ENCODE assay signal across 1 cellular context in genomic region chr17:32859857-32860525, GRCh38.
A peak's percentile ranks its signal among the peaks of the same experiment; 100 is the strongest.
TF ChIP-seq lines count a peak whose summit lies in the region.

No MANE protein-coding gene starts in this region.

TF ChIP-seq in K562, 482 proteins besides CTCF, POLR2A, EP300 and RAD21 (continued from another document and continues in another):
- TF ChIP-seq PBX2 (CRISPR knock-in tag; IDR thresholded peaks at IDR 0.05; ENCODE audit: low read depth) (no peak), PBX2 (tag; conservative IDR thresholded peaks at IDR 0.05; ENCODE audit: low read depth) (0 out of 2 replicates have a peak, but pooled peaks have one; percentile 8), ZSCAN32 (CRISPR knock-in tag; IDR thresholded peaks at IDR 0.05) (no peak), CBFA2T3 (IDR thresholded peaks at IDR 0.05) (peak; percentile 95), BACH1 (tag; IDR thresholded peaks at IDR 0.05) (0 out of 2 replicates have a peak, but pooled peaks have one; percentile 49), SRSF9 (IDR thresholded peaks at IDR 0.05; ENCODE audit: borderline replicate concordance, low read depth, low read length) (no peak), ARID4B (CRISPR knock-in tag; IDR thresholded peaks at IDR 0.05) (no peak), FOSL1 (tag; conservative IDR thresholded peaks at IDR 0.05) (peak; percentile 77), MYC (IDR thresholded peaks at IDR 0.05; ENCODE audit: low read depth, low read length) (peak; percentile 51; the same call in 1 of the 2 replicates), MYC (CRISPR knock-in tag; IDR thresholded peaks at IDR 0.05; ENCODE audit: borderline replicate concordance, low read depth) (no peak), FOXK1 (CRISPR knock-in tag; IDR thresholded peaks at IDR 0.05; ENCODE audit: borderline replicate concordance) (no peak), CC2D1A (IDR thresholded peaks at IDR 0.05) (no peak; the same call in 1 of the 2 replicates), RAD51 (IDR thresholded peaks at IDR 0.05; ENCODE audit: borderline replicate concordance, low read depth) (peak; percentile 47), TBL1XR1 (IDR thresholded peaks at IDR 0.05; ENCODE audit: low read length in 2 of 2) (peak in 1 of 2 experiments; percentile 43; a peak in 2 of 4 replicates), ATF1 (CRISPR knock-in tag; IDR thresholded peaks at IDR 0.05) (no peak), ATF1 (tag; IDR thresholded peaks at IDR 0.05) (peak; percentile 33; the same call in 1 of the 2 replicates), MAZ (CRISPR knock-in tag; conservative IDR thresholded peaks at IDR 0.05 in 1 of 2, IDR thresholded peaks at IDR 0.05 in 1 of 2) (peak in 1 of 2 experiments; percentile 80; a peak in 2 of 4 replicates), THRB (CRISPR knock-in tag; conservative IDR thresholded peaks at IDR 0.05) (no peak), TEAD4 (IDR thresholded peaks at IDR 0.05; ENCODE audit: low read length) (peak; percentile 80), TEAD4 (CRISPR knock-in tag; IDR thresholded peaks at IDR 0.05; ENCODE audit: borderline replicate concordance) (no peak), TRIM24 (IDR thresholded peaks at IDR 0.05) (peak; percentile 69 to 91; a peak in 2 of 4 replicates), USF2 (CRISPR knock-in tag; IDR thresholded peaks at IDR 0.05) (peak; percentile 55; the same call in 1 of the 2 replicates), MTA3 (IDR thresholded peaks at IDR 0.05; ENCODE audit: borderline replicate concordance) (0 out of 2 replicates have a peak, but pooled peaks have one; percentile 42), ADNP (tag; IDR thresholded peaks at IDR 0.05) (peak; percentile 81), DDX20 (tag; IDR thresholded peaks at IDR 0.05; ENCODE audit: low read depth) (no peak), ZNF431 (CRISPR knock-in tag; IDR thresholded peaks at IDR 0.05) (no peak), RFX1 (IDR thresholded peaks at IDR 0.05) (no peak), SMAD2 (IDR thresholded peaks at IDR 0.05; ENCODE audit: low read depth, low read length) (no peak), MEIS2 (IDR thresholded peaks at IDR 0.05; ENCODE audit: partially characterized antibody) (peak; percentile 41), NFE2L1 (tag; IDR thresholded peaks at IDR 0.05; ENCODE audit: borderline replicate concordance, low read depth) (no peak), JUND (IDR thresholded peaks at IDR 0.05; ENCODE audit: borderline replicate concordance, low read depth, low read length) (peak; percentile 45; the same call in 1 of the 2 replicates), JUND (tag; IDR thresholded peaks at IDR 0.05; ENCODE audit: borderline replicate concordance, low read depth, low read length) (peak; percentile 50; the same call in 2 of the 3 replicates), ARID1B (IDR thresholded peaks at IDR 0.05) (peak; percentile 91), L3MBTL2 (IDR thresholded peaks at IDR 0.05) (peak; percentile 65), USF1 (CRISPR knock-in tag; IDR thresholded peaks at IDR 0.05) (peak; percentile 38; the same call in 1 of the 2 replicates), MLLT1 (IDR thresholded peaks at IDR 0.05) (peak in 1 of 2 experiments; percentile 56; a peak in 1 of 4 replicates), ZNF217 (CRISPR knock-in tag; IDR thresholded peaks at IDR 0.05) (no peak), POLR2AphosphoS5 (IDR thresholded peaks at IDR 0.05; ENCODE audit: control insufficient read depth, insufficient read depth, low read depth, low read length) (peak; percentile 55; the same call in 1 of the 2 replicates), SOX6 (IDR thresholded peaks at IDR 0.05) (peak; percentile 87), RCOR1 (IDR thresholded peaks at IDR 0.05; ENCODE audit: borderline replicate concordance in 1 of 2, low read depth in 2 of 2, low read length in 2 of 2) (peak in 1 of 2 experiments; percentile 87; a peak in 3 of 4 replicates), ARNT (IDR thresholded peaks at IDR 0.05) (peak in 1 of 2 experiments; percentile 76; a peak in 1 of 4 replicates), ARID3A (IDR thresholded peaks at IDR 0.05; ENCODE audit: borderline replicate concordance, low read depth, low read length) (no peak), HLTF (IDR thresholded peaks at IDR 0.05) (no peak), ZNF830 (CRISPR knock-in tag; IDR thresholded peaks at IDR 0.05) (no peak), NONO (IDR thresholded peaks at IDR 0.05; ENCODE audit: low read depth in 2 of 2, low read length in 1 of 2) (peak in 1 of 2 experiments; percentile 86; a peak in 2 of 4 replicates), NR4A1 (CRISPR knock-in tag; IDR thresholded peaks at IDR 0.05) (no peak), NR4A1 (tag; IDR thresholded peaks at IDR 0.05) (0 out of 2 replicates have a peak, but pooled peaks have one; percentile 14), CCNT2 (IDR thresholded peaks at IDR 0.05; ENCODE audit: borderline replicate concordance, extremely low read depth, insufficient read length, low read depth, low read length) (peak; percentile 79), MTA1 (IDR thresholded peaks at IDR 0.05; ENCODE audit: borderline replicate concordance) (0 out of 2 replicates have a peak, but pooled peaks have one; percentile 55), HDAC2 (IDR thresholded peaks at IDR 0.05) (peak; percentile 68; the same call in 1 of the 2 replicates), NCOR1 (IDR thresholded peaks at IDR 0.05) (peak; percentile 81), CEBPB (tag; IDR thresholded peaks at IDR 0.05) (peak; percentile 53), DPF2 (IDR thresholded peaks at IDR 0.05) (peak; percentile 87), SMARCA4 (IDR thresholded peaks at IDR 0.05) (peak; percentile 91), DACH1 (IDR thresholded peaks at IDR 0.05; ENCODE audit: partially characterized antibody) (peak; percentile 67), PKNOX1 (IDR thresholded peaks at IDR 0.05) (peak; percentile 59), GATAD2A (IDR thresholded peaks at IDR 0.05) (peak; percentile 81; the same call in 1 of the 2 replicates), ZNF589 (CRISPR knock-in tag; IDR thresholded peaks at IDR 0.05; ENCODE audit: low read depth) (peak; percentile 62; the same call in 1 of the 2 replicates), SMARCE1 (IDR thresholded peaks at IDR 0.05) (0 out of 2 replicates have a peak, but pooled peaks have one; percentile 70), CAMTA2 (CRISPR knock-in tag; conservative IDR thresholded peaks at IDR 0.05) (no peak), HDAC1 (IDR thresholded peaks at IDR 0.05) (peak in 1 of 2 experiments; percentile 69; a peak in 2 of 4 replicates), SMAD4 (CRISPR knock-in tag; conservative IDR thresholded peaks at IDR 0.05) (peak; percentile 42; the same call in 1 of the 2 replicates)
